ENCODE assay signal across 1 cellular context in genomic region chr14:63940387-63940786, GRCh38.
TF ChIP-seq lines count a peak whose summit lies in the region.

No MANE protein-coding gene starts in this region.

TF ChIP-seq in GM23338, 12 proteins besides CTCF, POLR2A, EP300 and RAD21 (continued from another document):
- TF ChIP-seq ZNF462 (CRISPR knock-in tag; IDR thresholded peaks at IDR 0.05) (no peak), EZH2phosphoT487 (IDR thresholded peaks at IDR 0.05; ENCODE audit: unreplicated experiment) (no peak), JUNB (IDR thresholded peaks at IDR 0.05; ENCODE audit: unreplicated experiment) (no peak), STAT1 (IDR thresholded peaks at IDR 0.05; ENCODE audit: unreplicated experiment) (no peak)
